In genomic region chr2:175926272-175926671, GRCh38 we compare ENCODE assay signal across 21 cellular contexts.
DNase-seq lines count a peak whose midpoint lies in the region.
"Had no signal": no experiment of that assay in that cellular context is flagged by ENCODE, and none has a peak within 500 bp of the region (broad histone marks: within the 10 kb centered on the region; RNA-seq: fewer than 3 reads in every experiment).

No MANE protein-coding gene starts in this region.

- peak; percentile 25 for DNase-seq in DMS 273 treated with DMSO at 0.1 percent for 48 hours (lab: John Stamatoyannopoulos, UW)
- DNase-seq in LHCN-M2 (ENCODE audit: low read depth) = peak; percentile 57
- peak; percentile 33 for DNase-seq in dedifferentiated amniotic fluid mesenchymal stem cell (ENCODE audit: extremely low spot score)
- DNase-seq in myocyte (ENCODE audit: low read depth) = peak; percentile 32
- DNase-seq in DMS153 treated with DMSO at 0.1 percent for 48 hours (lab: John Stamatoyannopoulos, UW; ENCODE audit: unreplicated experiment) = no peak
- no peak for DNase-seq in NCI-H2171 treated with DMSO at 0.1 percent for 48 hours (lab: John Stamatoyannopoulos, UW)
- DNase-seq in activated CD4-positive, alpha-beta T cell treated with anti-CD3 and anti-CD28 coated beads for 48 hours = no peak
- no peak for DNase-seq in pons (ENCODE audit: low spot score)
- DNase-seq: activated B cell treated with CpG ODN at 0.5 μM for 24 hours; activated CD8-positive, alpha-beta T cell treated with anti-CD3 and anti-CD28 coated beads for 36 hours; activated naive CD4-positive, alpha-beta T cell; activated T-cell treated with anti-CD3 and anti-CD28 coated beads, Interleukin-2, amount 50 U/mL, for 1 hour; anterior cingulate cortex; effector CD8-positive, alpha-beta T cell; esophagus squamous epithelium; GF-D8; NCI-H1092 treated with DMSO at 0.1 percent for 48 hours; NCI-H2081; Peyer's patch; spleen; stimulated activated CD4-positive, alpha-beta T cell treated with anti-CD3 and anti-CD28 coated beads, Interleukin-4, amount 100 ng/mL, for 24 hours had no signal

Comparison
In these comparisons a context has a peak if more than half of its experiments do, and no peak if none do; other contexts are left out.
1. DNase-seq: peak in DMS 273 treated with DMSO at 0.1 percent for 48 hours (single experiment), LHCN-M2 (single experiment), dedifferentiated amniotic fluid mesenchymal stem cell (single experiment) and myocyte (single experiment); none in DMS153 treated with DMSO at 0.1 percent for 48 hours (single experiment), NCI-H2171 treated with DMSO at 0.1 percent for 48 hours (single experiment), activated CD4-positive, alpha-beta T cell treated with anti-CD3 and anti-CD28 coated beads for 48 hours (single experiment) and pons (single experiment).